In the genomic region with DNA sequence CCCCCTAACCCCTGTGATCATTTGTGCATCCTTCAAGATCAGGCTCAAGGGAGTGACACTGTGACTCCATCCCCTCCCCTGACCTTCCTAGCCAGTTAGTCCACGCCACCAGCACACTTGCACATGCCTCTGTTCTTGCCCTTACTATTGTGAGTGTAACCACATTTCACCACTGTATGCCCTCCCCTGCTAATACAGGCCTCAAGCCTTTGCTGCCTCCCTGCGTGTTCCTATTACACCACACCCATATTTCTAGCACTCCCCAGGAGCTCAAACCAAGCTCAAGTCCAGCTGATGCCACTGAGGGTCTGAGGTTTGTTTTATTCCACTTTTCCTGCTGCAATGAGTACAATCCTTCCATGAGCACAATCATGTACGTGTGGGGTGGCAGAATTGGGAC, we compare ENCODE assay signal across 16 cellular contexts.
DNase-seq lines count a peak whose midpoint lies in the region; TF ChIP-seq lines count a peak whose summit lies in the region.
"Had no signal": no experiment of that assay in that cellular context is flagged by ENCODE, and none has a peak within 500 bp of the region (broad histone marks: within the 10 kb centered on the region; RNA-seq: fewer than 3 reads in every experiment).

No MANE protein-coding gene starts in this region.

- H3K36me3 Mint-ChIP-seq in neural progenitor cell (no peaks in the 10 kb centered on the region), mesothelial cell of epicardium (no peaks in the 10 kb centered on the region)

- H3K27me3 Mint-ChIP-seq in neural progenitor cell (ENCODE audit: insufficient read depth, low read depth) (peaks cover 10% of the 10 kb centered on the region), mesothelial cell of epicardium (ENCODE audit: low read depth) (no peaks in the 10 kb centered on the region)

- H4K20me1 ChIP-seq in neural progenitor cell (ENCODE audit: low read depth), result no peaks in the 10 kb centered on the region

- H3K4me1 ChIP-seq in neural progenitor cell, result peaks cover 21% of the 10 kb centered on the region

- H3K9me3 Mint-ChIP-seq in neural progenitor cell, result no peaks in the 10 kb centered on the region
- no peaks in the 10 kb centered on the region for H3K9me3 Mint-ChIP-seq in mesothelial cell of epicardium

- peaks cover 14% of the 10 kb centered on the region for H3F3A ChIP-seq in neural progenitor cell (ENCODE audit: low read depth)

- in situ Hi-C loops in G401 (cut with HindIII; ENCODE audit: low sequenced_read_pairs), result no loop called here

- H3K4me3 Mint-ChIP-seq in neural progenitor cell, result no peak overlapping the region
- no peak overlapping the region for H3K4me3 Mint-ChIP-seq in mesothelial cell of epicardium

- no peak overlapping the region for H3K27ac ChIP-seq in neural progenitor cell
- H3K27ac ChIP-seq: C4-2B, HL-60 had no signal

- no peaks in the 10 kb centered on the region for H3K9me3 ChIP-seq in neural progenitor cell (ENCODE audit: low read depth)

- H3K4me3 ChIP-seq in neural progenitor cell, result no peak overlapping the region

- TF ChIP-seq CTCF in neural progenitor cell (IDR thresholded peaks at IDR 0.05), result no peak
- no peak for TF ChIP-seq CTCF in mesothelial cell of epicardium (IDR thresholded peaks at IDR 0.05; ENCODE audit: unreplicated experiment)

- H3K9ac ChIP-seq in neural progenitor cell, result no peak overlapping the region

- no peak overlapping the region for H2AFZ ChIP-seq in neural progenitor cell (replicated peaks)

- H3K36me3 ChIP-seq in neural progenitor cell, result no peaks in the 10 kb centered on the region

- H3K27ac Mint-ChIP-seq in neural progenitor cell, result peak overlapping the region; percentile 10
- H3K27ac Mint-ChIP-seq in mesothelial cell of epicardium, result no peak overlapping the region

- peaks cover 60% of the 10 kb centered on the region for H3K4me1 Mint-ChIP-seq in neural progenitor cell
- peaks cover 3% of the 10 kb centered on the region for H3K4me1 Mint-ChIP-seq in mesothelial cell of epicardium

- DNase-seq in G401 (ENCODE audit: low spot score) (peak; percentile 8), NCI-H1694 treated with DMSO at 0.1 percent for 48 hours (lab: John Stamatoyannopoulos, UW) (peak; percentile 59), cerebellar cortex (ENCODE audit: low spot score) (peak; percentile 7), neural progenitor cell (ENCODE audit: low spot score) (no peak), mesothelial cell of epicardium (ENCODE audit: low spot score in 2 of 2, unreplicated experiment in 2 of 2) (no peak), epidermal melanocyte (ENCODE audit: insufficient read length, low spot score) (no peak)
- no peak for DNase-seq in effector CD4-positive, alpha-beta T cell
- DNase-seq: HCEC 1CT; KBM-7; NCI-H1048; NCI-H1436 treated with DMSO at 0.1 percent for 48 hours; NCI-H2081 treated with DMSO at 0.1 percent for 48 hours; NK-92 treated with Interleukin-12 subunit alpha and Interleukin-12 subunit beta, amount 100 ng/mL, for 24 hours; RPMI8226 had no signal

- H3K27me3 ChIP-seq in neural progenitor cell, result no peaks in the 10 kb centered on the region

- H3K4me2 ChIP-seq in neural progenitor cell, result no peak overlapping the region

- H3K79me2 ChIP-seq in neural progenitor cell (ENCODE audit: low read depth), result no peaks in the 10 kb centered on the region

Comparison
In these comparisons a context has a peak if more than half of its experiments do, and no peak if none do; other contexts are left out.
1. DNase-seq: peak in G401 (single experiment), NCI-H1694 treated with DMSO at 0.1 percent for 48 hours (single experiment) and cerebellar cortex (single experiment); none in neural progenitor cell (single experiment), mesothelial cell of epicardium (0 of 2), effector CD4-positive, alpha-beta T cell (single experiment) and epidermal melanocyte (single experiment).